Comparison of ENCODE assay signal across 1 cellular context in the genomic region with DNA sequence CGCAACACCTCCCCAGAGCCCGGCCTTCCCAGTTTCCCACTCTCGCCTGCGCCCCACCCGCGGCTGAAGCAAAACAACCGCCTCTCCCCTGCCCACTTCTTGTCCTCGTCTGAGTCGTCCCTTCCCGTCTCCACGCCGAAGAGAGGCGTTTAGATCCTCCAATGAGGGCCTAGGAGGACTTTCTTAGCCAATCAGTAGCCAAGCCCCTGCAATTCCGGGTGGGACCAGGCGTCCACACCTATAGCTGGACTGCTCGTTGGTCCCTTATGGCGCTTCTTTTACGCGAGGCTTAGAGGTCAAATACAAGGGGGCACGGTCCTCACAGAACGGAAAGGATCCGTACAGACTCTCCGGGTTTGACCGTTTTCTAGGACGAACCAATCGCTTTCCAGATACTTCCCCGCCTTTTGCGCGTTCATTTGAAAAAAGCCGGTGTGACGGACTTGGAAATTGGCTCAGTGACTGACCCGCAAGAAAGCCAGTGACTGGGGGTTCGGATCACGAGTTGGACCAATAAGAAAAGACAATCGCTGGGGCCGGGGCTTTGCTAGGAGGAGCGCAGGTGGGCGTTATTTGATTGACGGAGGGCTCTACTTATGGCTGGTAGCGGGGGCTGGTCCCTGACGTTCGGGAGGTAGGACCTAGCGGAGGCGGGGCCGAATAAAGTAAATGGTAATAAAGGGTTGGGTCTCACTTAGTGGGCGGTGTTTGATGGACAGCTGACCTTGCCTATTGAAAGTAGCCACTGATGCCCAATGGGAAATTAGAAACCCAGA.
TF ChIP-seq lines count a peak whose summit lies in the region.

No MANE protein-coding gene starts in this region.

TF ChIP-seq in HepG2, 621 proteins besides CTCF, POLR2A, EP300 and RAD21 (continued from another document and continues in another):
- TF ChIP-seq, protein P1, sequence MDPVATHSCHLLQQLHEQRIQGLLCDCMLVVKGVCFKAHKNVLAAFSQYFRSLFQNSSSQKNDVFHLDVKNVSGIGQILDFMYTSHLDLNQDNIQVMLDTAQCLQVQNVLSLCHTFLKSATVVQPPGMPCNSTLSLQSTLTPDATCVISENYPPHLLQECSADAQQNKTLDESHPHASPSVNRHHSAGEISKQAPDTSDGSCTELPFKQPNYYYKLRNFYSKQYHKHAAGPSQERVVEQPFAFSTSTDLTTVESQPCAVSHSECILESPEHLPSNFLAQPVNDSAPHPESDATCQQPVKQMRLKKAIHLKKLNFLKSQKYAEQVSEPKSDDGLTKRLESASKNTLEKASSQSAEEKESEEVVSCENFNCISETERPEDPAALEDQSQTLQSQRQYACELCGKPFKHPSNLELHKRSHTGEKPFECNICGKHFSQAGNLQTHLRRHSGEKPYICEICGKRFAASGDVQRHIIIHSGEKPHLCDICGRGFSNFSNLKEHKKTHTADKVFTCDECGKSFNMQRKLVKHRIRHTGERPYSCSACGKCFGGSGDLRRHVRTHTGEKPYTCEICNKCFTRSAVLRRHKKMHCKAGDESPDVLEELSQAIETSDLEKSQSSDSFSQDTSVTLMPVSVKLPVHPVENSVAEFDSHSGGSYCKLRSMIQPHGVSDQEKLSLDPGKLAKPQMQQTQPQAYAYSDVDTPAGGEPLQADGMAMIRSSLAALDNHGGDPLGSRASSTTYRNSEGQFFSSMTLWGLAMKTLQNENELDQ (CRISPR knock-in tag; IDR thresholded peaks at IDR 0.05; ENCODE audit: borderline replicate concordance): peak; percentile 42; the same call in 1 of the 2 replicates
- TF ChIP-seq, protein P2, sequence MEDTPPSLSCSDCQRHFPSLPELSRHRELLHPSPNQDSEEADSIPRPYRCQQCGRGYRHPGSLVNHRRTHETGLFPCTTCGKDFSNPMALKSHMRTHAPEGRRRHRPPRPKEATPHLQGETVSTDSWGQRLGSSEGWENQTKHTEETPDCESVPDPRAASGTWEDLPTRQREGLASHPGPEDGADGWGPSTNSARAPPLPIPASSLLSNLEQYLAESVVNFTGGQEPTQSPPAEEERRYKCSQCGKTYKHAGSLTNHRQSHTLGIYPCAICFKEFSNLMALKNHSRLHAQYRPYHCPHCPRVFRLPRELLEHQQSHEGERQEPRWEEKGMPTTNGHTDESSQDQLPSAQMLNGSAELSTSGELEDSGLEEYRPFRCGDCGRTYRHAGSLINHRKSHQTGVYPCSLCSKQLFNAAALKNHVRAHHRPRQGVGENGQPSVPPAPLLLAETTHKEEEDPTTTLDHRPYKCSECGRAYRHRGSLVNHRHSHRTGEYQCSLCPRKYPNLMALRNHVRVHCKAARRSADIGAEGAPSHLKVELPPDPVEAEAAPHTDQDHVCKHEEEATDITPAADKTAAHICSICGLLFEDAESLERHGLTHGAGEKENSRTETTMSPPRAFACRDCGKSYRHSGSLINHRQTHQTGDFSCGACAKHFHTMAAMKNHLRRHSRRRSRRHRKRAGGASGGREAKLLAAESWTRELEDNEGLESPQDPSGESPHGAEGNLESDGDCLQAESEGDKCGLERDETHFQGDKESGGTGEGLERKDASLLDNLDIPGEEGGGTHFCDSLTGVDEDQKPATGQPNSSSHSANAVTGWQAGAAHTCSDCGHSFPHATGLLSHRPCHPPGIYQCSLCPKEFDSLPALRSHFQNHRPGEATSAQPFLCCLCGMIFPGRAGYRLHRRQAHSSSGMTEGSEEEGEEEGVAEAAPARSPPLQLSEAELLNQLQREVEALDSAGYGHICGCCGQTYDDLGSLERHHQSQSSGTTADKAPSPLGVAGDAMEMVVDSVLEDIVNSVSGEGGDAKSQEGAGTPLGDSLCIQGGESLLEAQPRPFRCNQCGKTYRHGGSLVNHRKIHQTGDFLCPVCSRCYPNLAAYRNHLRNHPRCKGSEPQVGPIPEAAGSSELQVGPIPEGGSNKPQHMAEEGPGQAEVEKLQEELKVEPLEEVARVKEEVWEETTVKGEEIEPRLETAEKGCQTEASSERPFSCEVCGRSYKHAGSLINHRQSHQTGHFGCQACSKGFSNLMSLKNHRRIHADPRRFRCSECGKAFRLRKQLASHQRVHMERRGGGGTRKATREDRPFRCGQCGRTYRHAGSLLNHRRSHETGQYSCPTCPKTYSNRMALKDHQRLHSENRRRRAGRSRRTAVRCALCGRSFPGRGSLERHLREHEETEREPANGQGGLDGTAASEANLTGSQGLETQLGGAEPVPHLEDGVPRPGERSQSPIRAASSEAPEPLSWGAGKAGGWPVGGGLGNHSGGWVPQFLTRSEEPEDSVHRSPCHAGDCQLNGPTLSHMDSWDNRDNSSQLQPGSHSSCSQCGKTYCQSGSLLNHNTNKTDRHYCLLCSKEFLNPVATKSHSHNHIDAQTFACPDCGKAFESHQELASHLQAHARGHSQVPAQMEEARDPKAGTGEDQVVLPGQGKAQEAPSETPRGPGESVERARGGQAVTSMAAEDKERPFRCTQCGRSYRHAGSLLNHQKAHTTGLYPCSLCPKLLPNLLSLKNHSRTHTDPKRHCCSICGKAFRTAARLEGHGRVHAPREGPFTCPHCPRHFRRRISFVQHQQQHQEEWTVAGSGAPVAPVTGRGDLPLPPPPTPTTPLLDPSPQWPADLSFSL (CRISPR knock-in tag; IDR thresholded peaks at IDR 0.05): no peak
- peak; percentile 77; the same call in 1 of the 2 replicates for TF ChIP-seq EHMT2 (IDR thresholded peaks at IDR 0.05; ENCODE audit: borderline replicate concordance, low read depth, low read length)
- TF ChIP-seq, protein P3, sequence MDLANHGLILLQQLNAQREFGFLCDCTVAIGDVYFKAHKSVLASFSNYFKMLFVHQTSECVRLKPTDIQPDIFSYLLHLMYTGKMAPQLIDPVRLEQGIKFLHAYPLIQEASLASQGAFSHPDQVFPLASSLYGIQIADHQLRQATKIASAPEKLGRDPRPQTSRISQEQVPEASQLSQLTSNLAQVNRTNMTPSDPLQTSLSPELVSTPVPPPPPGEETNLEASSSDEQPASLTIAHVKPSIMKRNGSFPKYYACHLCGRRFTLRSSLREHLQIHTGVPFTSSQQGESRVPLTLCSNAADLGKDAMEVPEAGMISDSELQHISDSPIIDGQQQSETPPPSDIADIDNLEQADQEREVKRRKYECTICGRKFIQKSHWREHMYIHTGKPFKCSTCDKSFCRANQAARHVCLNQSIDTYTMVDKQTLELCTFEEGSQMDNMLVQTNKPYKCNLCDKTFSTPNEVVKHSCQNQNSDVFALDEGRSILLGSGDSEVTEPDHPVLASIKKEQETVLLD (CRISPR knock-in tag; IDR thresholded peaks at IDR 0.05; ENCODE audit: low read depth): no peak
- TF ChIP-seq ZNF180 (CRISPR knock-in tag; IDR thresholded peaks at IDR 0.05; ENCODE audit: borderline replicate concordance, low read depth): no peak
- TF ChIP-seq, protein P4, sequence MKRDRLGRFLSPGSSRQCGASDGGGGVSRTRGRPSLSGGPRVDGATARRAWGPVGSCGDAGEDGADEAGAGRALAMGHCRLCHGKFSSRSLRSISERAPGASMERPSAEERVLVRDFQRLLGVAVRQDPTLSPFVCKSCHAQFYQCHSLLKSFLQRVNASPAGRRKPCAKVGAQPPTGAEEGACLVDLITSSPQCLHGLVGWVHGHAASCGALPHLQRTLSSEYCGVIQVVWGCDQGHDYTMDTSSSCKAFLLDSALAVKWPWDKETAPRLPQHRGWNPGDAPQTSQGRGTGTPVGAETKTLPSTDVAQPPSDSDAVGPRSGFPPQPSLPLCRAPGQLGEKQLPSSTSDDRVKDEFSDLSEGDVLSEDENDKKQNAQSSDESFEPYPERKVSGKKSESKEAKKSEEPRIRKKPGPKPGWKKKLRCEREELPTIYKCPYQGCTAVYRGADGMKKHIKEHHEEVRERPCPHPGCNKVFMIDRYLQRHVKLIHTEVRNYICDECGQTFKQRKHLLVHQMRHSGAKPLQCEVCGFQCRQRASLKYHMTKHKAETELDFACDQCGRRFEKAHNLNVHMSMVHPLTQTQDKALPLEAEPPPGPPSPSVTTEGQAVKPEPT (CRISPR knock-in tag; IDR thresholded peaks at IDR 0.05; ENCODE audit: low read depth): 0 out of 2 replicates have a peak, but pooled peaks have one; percentile 45
- TF ChIP-seq, protein P5, sequence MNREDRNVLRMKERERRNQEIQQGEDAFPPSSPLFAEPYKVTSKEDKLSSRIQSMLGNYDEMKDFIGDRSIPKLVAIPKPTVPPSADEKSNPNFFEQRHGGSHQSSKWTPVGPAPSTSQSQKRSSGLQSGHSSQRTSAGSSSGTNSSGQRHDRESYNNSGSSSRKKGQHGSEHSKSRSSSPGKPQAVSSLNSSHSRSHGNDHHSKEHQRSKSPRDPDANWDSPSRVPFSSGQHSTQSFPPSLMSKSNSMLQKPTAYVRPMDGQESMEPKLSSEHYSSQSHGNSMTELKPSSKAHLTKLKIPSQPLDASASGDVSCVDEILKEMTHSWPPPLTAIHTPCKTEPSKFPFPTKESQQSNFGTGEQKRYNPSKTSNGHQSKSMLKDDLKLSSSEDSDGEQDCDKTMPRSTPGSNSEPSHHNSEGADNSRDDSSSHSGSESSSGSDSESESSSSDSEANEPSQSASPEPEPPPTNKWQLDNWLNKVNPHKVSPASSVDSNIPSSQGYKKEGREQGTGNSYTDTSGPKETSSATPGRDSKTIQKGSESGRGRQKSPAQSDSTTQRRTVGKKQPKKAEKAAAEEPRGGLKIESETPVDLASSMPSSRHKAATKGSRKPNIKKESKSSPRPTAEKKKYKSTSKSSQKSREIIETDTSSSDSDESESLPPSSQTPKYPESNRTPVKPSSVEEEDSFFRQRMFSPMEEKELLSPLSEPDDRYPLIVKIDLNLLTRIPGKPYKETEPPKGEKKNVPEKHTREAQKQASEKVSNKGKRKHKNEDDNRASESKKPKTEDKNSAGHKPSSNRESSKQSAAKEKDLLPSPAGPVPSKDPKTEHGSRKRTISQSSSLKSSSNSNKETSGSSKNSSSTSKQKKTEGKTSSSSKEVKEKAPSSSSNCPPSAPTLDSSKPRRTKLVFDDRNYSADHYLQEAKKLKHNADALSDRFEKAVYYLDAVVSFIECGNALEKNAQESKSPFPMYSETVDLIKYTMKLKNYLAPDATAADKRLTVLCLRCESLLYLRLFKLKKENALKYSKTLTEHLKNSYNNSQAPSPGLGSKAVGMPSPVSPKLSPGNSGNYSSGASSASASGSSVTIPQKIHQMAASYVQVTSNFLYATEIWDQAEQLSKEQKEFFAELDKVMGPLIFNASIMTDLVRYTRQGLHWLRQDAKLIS (CRISPR knock-in tag; IDR thresholded peaks at IDR 0.05): peak; percentile 66; the same call in 1 of the 2 replicates
- peak; percentile 73; the same call in 1 of the 2 replicates for TF ChIP-seq RFXAP (CRISPR knock-in tag; IDR thresholded peaks at IDR 0.05; ENCODE audit: borderline replicate concordance)
- peak; percentile 62 for TF ChIP-seq ELF4 (CRISPR knock-in tag; IDR thresholded peaks at IDR 0.05; ENCODE audit: borderline replicate concordance)
- TF ChIP-seq RXRB (CRISPR knock-in tag; IDR thresholded peaks at IDR 0.05; ENCODE audit: borderline replicate concordance): peak; percentile 21
- TF ChIP-seq CCDC6 (CRISPR knock-in tag; IDR thresholded peaks at IDR 0.05): peak; percentile 83
- TF ChIP-seq, protein P6, sequence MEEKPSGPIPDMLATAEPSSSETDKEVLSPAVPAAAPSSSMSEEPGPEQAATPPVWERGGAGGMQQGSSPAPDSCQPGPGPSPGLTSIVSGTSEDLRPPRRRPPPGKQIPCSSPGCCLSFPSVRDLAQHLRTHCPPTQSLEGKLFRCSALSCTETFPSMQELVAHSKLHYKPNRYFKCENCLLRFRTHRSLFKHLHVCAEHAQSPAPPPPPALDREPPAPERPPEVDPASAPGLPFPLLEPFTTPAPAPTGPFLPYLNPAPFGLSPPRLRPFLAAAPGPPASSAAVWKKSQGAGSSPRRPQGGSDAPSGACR (CRISPR knock-in tag; IDR thresholded peaks at IDR 0.05): no peak
- TF ChIP-seq CENPT (CRISPR knock-in tag; IDR thresholded peaks at IDR 0.05; ENCODE audit: low read depth): no peak
- TF ChIP-seq ELF1 (CRISPR knock-in tag; IDR thresholded peaks at IDR 0.05): peak; percentile 88
- TF ChIP-seq ZNF326 (CRISPR knock-in tag; IDR thresholded peaks at IDR 0.05; ENCODE audit: borderline replicate concordance): no peak
- TF ChIP-seq ZNF572 (CRISPR knock-in tag; IDR thresholded peaks at IDR 0.05): peak; percentile 81; the same call in 1 of the 2 replicates
- peak; percentile 53; the same call in 1 of the 2 replicates for TF ChIP-seq GATA4 (IDR thresholded peaks at IDR 0.05; ENCODE audit: borderline replicate concordance, low read depth)
- TF ChIP-seq ZMAT3 (CRISPR knock-in tag; conservative IDR thresholded peaks at IDR 0.05): peak; percentile 83; the same call in 1 of the 2 replicates
- peak; percentile 64; the same call in 1 of the 2 replicates for TF ChIP-seq ZNF670 (CRISPR knock-in tag; IDR thresholded peaks at IDR 0.05; ENCODE audit: borderline replicate concordance)
- TF ChIP-seq SAFB2 (CRISPR knock-in tag; IDR thresholded peaks at IDR 0.05; ENCODE audit: borderline replicate concordance, low read depth): no peak; the same call in 1 of the 2 replicates
- TF ChIP-seq TOPORS (CRISPR knock-in tag; IDR thresholded peaks at IDR 0.05): peak; percentile 71; the same call in 1 of the 2 replicates
- TF ChIP-seq TCF12 (IDR thresholded peaks at IDR 0.05): no peak
- TF ChIP-seq TCF12 (CRISPR knock-in tag; IDR thresholded peaks at IDR 0.05): no peak
- TF ChIP-seq ZNF556 (CRISPR knock-in tag; IDR thresholded peaks at IDR 0.05; ENCODE audit: borderline replicate concordance): no peak
- TF ChIP-seq ZNF761 (CRISPR knock-in tag; conservative IDR thresholded peaks at IDR 0.05): no peak
- TF ChIP-seq KLF11 (CRISPR knock-in tag; IDR thresholded peaks at IDR 0.05): 0 out of 2 replicates have a peak, but pooled peaks have one; percentile 29
- TF ChIP-seq, protein P7, sequence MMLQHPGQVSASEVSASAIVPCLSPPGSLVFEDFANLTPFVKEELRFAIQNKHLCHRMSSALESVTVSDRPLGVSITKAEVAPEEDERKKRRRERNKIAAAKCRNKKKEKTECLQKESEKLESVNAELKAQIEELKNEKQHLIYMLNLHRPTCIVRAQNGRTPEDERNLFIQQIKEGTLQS (CRISPR knock-in tag; IDR thresholded peaks at IDR 0.05): 0 out of 2 replicates have a peak, but pooled peaks have one; percentile 47
- no peak for TF ChIP-seq CHCHD3 (CRISPR knock-in tag; IDR thresholded peaks at IDR 0.05)
- 0 out of 2 replicates have a peak, but pooled peaks have one; percentile 62 for TF ChIP-seq ZFP36L2 (CRISPR knock-in tag; IDR thresholded peaks at IDR 0.05)
- TF ChIP-seq, protein P8, sequence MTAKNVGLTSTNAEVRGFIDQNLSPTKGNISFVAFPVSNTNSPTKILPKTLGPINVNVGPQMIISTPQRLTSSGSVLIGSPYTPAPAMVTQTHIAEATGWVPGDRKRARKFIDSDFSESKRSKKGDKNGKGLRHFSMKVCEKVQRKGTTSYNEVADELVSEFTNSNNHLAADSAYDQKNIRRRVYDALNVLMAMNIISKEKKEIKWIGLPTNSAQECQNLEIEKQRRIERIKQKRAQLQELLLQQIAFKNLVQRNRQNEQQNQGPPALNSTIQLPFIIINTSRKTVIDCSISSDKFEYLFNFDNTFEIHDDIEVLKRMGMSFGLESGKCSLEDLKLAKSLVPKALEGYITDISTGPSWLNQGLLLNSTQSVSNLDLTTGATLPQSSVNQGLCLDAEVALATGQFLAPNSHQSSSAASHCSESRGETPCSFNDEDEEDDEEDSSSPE (CRISPR knock-in tag; IDR thresholded peaks at IDR 0.05): peak; percentile 89
- peak; percentile 63; the same call in 1 of the 2 replicates for TF ChIP-seq ZMYM3 (CRISPR knock-in tag; IDR thresholded peaks at IDR 0.05)
